Comparison of ENCODE assay signal across 25 cellular contexts in genomic region chr18:13643261-13643671, GRCh38.
"Had no signal": no experiment of that assay in that cellular context is flagged by ENCODE, and none has a peak within 500 bp of the region (broad histone marks: within the 10 kb centered on the region; RNA-seq: fewer than 3 reads in every experiment).

No MANE protein-coding gene starts in this region.

- ATAC-seq: activated naive CD4-positive, alpha-beta T cell treated with anti-CD3 and anti-CD28 coated beads, Interleukin-2, amount 50 U/mL, for 72 hours; activated T-cell treated with anti-CD3 and anti-CD28 coated beads, Interleukin-2, amount 50 U/mL, for 72 hours had no signal

- H3K4me3 ChIP-seq: ascending aorta, breast epithelium, cardiac muscle cell, colonic mucosa, esophagus squamous epithelium had no signal

- DNase-seq: activated CD4-positive, alpha-beta memory T cell treated with anti-CD3 and anti-CD28 coated beads, Interleukin-2, amount 10 ng/mL, durations not matched to agents 7 days and 5 days; activated CD4-positive, alpha-beta T cell treated with anti-CD3 and anti-CD28 coated beads for 4 hours; activated CD4-positive, alpha-beta T cell treated with anti-CD3 and anti-CD28 coated beads, Interleukin-2, amount 10 ng/mL, durations not matched to agents 7 days and 5 days; activated CD4-positive, alpha-beta T cell treated with anti-CD3 and anti-CD28 coated beads, Interleukin-2, amount 50 U/mL, for 4 hours; activated CD4-positive, CD25-positive, alpha-beta regulatory T cell; activated CD4-positive, CD25-positive, alpha-beta regulatory T cell treated with anti-CD3 and anti-CD28 coated beads, Interleukin-2, amount 50 U/mL, for 72 hours; activated CD8-positive, alpha-beta memory T cell treated with anti-CD3 and anti-CD28 coated beads, Interleukin-2, amount 50 U/mL, for 48 hours; activated gamma-delta T cell; activated naive CD4-positive, alpha-beta T cell; activated naive CD4-positive, alpha-beta T cell treated with anti-CD3 and anti-CD28 coated beads, Interleukin-2, amount 10 ng/mL, durations not matched to agents 7 days and 5 days; activated naive CD8-positive, alpha-beta T cell treated with anti-CD3 and anti-CD28 coated beads, Interleukin-2, amount 10 ng/mL, durations not matched to agents 7 days and 5 days; activated T-cell treated with anti-CD3 and anti-CD28 coated beads for 4 hours; activated T-cell treated with anti-CD3 and anti-CD28 coated beads, Interleukin-2, amount 50 U/mL, for 24 hours; activated T-cell treated with anti-CD3 and anti-CD28 coated beads, Interleukin-2, amount 50 U/mL, for 72 hours; central memory CD4-positive, alpha-beta T cell; cerebellar nuclear complex; colonic mucosa; effector memory CD4-positive, alpha-beta T cell; erythroblast; esophagus squamous epithelium; T-helper 2 cell had no signal

- H3K4me1 ChIP-seq: breast epithelium, colonic mucosa had no signal

- H3K27me3 ChIP-seq: ascending aorta, breast epithelium, colonic mucosa had no signal

- H3K36me3 ChIP-seq: cardiac muscle cell, colonic mucosa had no signal

- H3K27ac ChIP-seq: breast epithelium, cardiac muscle cell, colonic mucosa, esophagus squamous epithelium had no signal

- H3K9me3 ChIP-seq: ascending aorta, breast epithelium, colonic mucosa, esophagus squamous epithelium had no signal
